Comparison of ENCODE assay signal across 2 cellular contexts in the genomic region with DNA sequence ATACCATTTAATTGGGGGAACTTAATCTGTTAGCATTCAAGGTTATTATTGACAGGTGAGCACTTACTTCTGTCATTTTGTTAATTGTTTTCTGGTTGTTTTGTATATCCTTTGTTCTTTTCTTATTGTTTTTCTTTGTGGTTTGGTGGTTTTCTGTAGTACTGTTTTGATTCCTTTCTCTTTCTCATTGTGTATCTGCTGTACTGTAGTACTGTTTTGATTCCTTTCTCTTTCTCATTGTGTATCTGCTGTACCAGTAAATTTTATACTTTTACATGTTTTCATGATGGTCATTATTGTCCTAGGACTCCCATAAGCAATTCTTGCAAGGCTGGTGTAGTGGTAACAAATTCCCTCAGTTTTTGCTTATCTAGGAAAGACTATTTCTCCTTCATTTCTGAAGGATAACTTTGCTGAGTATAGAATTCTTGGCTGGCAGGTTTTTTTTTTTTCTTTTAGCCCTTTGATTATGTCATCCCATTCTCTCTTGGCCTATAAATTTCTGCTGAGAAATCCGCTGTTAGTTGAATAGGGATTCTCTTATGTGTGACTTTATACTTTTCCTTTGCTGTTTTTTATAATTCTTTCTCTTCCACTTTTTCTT.
A peak's percentile ranks its signal among the peaks of the same experiment; 100 is the strongest.
TF ChIP-seq lines count a peak whose summit lies in the region.

No MANE protein-coding gene starts in this region.

TF ChIP-seq in HepG2, 621 proteins besides CTCF, POLR2A, EP300 and RAD21:
- TF ChIP-seq ATF7 (IDR thresholded peaks at IDR 0.05) (peak; percentile 22; the same call in 1 of the 2 replicates), ATF7 (CRISPR knock-in tag; IDR thresholded peaks at IDR 0.05) (no peak), MAFF (IDR thresholded peaks at IDR 0.05; ENCODE audit: low read depth, low read length) (no peak), CBX2 (IDR thresholded peaks at IDR 0.05; ENCODE audit: low read depth, low read length) (no peak), CBX2 (CRISPR knock-in tag; IDR thresholded peaks at IDR 0.05; ENCODE audit: low read depth) (no peak), ZNF331 (CRISPR knock-in tag; IDR thresholded peaks at IDR 0.05) (no peak)
- TF ChIP-seq, protein P1, sequence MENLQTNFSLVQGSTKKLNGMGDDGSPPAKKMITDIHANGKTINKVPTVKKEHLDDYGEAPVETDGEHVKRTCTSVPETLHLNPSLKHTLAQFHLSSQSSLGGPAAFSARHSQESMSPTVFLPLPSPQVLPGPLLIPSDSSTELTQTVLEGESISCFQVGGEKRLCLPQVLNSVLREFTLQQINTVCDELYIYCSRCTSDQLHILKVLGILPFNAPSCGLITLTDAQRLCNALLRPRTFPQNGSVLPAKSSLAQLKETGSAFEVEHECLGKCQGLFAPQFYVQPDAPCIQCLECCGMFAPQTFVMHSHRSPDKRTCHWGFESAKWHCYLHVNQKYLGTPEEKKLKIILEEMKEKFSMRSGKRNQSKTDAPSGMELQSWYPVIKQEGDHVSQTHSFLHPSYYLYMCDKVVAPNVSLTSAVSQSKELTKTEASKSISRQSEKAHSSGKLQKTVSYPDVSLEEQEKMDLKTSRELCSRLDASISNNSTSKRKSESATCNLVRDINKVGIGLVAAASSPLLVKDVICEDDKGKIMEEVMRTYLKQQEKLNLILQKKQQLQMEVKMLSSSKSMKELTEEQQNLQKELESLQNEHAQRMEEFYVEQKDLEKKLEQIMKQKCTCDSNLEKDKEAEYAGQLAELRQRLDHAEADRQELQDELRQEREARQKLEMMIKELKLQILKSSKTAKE (CRISPR knock-in tag; IDR thresholded peaks at IDR 0.05; ENCODE audit: borderline replicate concordance), result no peak

TF ChIP-seq in GM12878, 131 proteins besides CTCF, POLR2A, EP300 and RAD21:
- TF ChIP-seq, protein P2, sequence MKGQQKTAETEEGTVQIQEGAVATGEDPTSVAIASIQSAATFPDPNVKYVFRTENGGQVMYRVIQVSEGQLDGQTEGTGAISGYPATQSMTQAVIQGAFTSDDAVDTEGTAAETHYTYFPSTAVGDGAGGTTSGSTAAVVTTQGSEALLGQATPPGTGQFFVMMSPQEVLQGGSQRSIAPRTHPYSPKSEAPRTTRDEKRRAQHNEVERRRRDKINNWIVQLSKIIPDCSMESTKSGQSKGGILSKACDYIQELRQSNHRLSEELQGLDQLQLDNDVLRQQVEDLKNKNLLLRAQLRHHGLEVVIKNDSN (IDR thresholded peaks at IDR 0.05; ENCODE audit: borderline replicate concordance, extremely low read length, insufficient read depth, low read depth, low read length), result no peak
- peak; percentile 26; the same call in 1 of the 2 replicates for TF ChIP-seq RUNX3 (IDR thresholded peaks at IDR 0.05; ENCODE audit: low read length)
